Comparison of ENCODE assay signal across 1 cellular context in genomic region chr9:96719538-96720315, GRCh38.
A peak's percentile ranks its signal among the peaks of the same experiment; 100 is the strongest.
TF ChIP-seq lines count a peak whose summit lies in the region.

No MANE protein-coding gene starts in this region.

TF ChIP-seq in HepG2, 621 proteins besides CTCF, POLR2A, EP300 and RAD21 (continued from another document):
- peak; percentile 17; the same call in 1 of the 2 replicates for TF ChIP-seq ZNF687 (CRISPR knock-in tag; IDR thresholded peaks at IDR 0.05)
- TF ChIP-seq SP5 (CRISPR knock-in tag; IDR thresholded peaks at IDR 0.05; ENCODE audit: borderline replicate concordance, low read depth), result no peak
- 0 out of 2 replicates have a peak, but pooled peaks have one; percentile 14 for TF ChIP-seq ZNF501 (CRISPR knock-in tag; IDR thresholded peaks at IDR 0.05)
- TF ChIP-seq MZF1 (CRISPR knock-in tag; IDR thresholded peaks at IDR 0.05; ENCODE audit: borderline replicate concordance), result no peak
- no peak for TF ChIP-seq ZNF275 (CRISPR knock-in tag; IDR thresholded peaks at IDR 0.05; ENCODE audit: borderline replicate concordance)
